In the genomic region with DNA sequence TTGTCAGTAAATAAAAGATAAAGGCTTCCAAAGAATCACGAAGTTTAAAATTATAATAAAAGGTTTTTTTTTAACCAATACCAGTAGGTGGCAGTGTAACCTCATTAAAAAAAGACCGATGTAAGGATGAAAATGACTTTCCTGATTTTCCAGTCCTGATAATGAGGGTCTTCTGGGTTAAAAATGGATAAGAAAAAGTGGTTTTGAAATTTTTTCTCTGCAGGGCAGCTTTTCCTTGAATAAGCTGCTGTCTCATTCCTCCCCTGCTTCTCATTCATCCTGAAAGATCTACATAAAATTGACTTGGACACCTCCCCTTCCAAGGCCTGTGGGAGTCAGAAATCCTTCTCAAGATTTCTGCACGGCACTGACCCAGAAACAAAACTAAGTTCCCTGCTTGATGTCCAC, we compare ENCODE assay signal across 7 cellular contexts. TPM values are rescaled to one million over a fixed set of nuclear protein-coding genes. Genes with fewer than 3 reads are reported as not detected.
A peak's percentile ranks its signal among the peaks of the same experiment; 100 is the strongest.
DNase-seq lines count a peak whose midpoint lies in the region; TF ChIP-seq lines count a peak whose summit lies in the region.

No MANE protein-coding gene starts in this region.

- no peak overlapping the region for H3K27ac ChIP-seq in liver (ENCODE audit: low read depth in 1 of 2, low read length in 2 of 2)

- intact Hi-C loops in posterior cingulate gyrus (cut with DNase I), result no loop called here

- no peak overlapping the region for H3K4me3 ChIP-seq in astrocyte of the spinal cord (ENCODE audit: low read depth, low read length)
- no peak overlapping the region for H3K4me3 ChIP-seq in liver (ENCODE audit: low read depth in 1 of 3, low read length in 3 of 3)

- 12% methylated on average over 3 of the region's 3 CpGs for WGBS in liver

- TF ChIP-seq CTCF in astrocyte of the spinal cord (IDR thresholded peaks at IDR 0.05; ENCODE audit: low read depth, low read length) (peak; percentile 18), liver (IDR thresholded peaks at IDR 0.05; ENCODE audit: low read depth, low read length, missing input control) (no peak)

- H3K4me1 ChIP-seq in liver (ENCODE audit: control insufficient read depth in 4 of 4, insufficient read depth in 4 of 4, low read length in 3 of 4), result no peaks in the 10 kb centered on the region

- TF ChIP-seq RAD21 in liver (IDR thresholded peaks at IDR 0.05), result peak; percentile 65 to 68

- DNase-seq in GM03348 (ENCODE audit: low spot score) (peak; percentile 22), NCI-H1105 treated with DMSO at 0.1 percent for 48 hours (lab: John Stamatoyannopoulos, UW) (peak; percentile 44), astrocyte of the spinal cord (ENCODE audit: low read depth, low spot score) (peak; percentile 70), posterior cingulate gyrus (no peak), GDM1 (lab: John Stamatoyannopoulos, UW) (no peak), mucosa of gallbladder (ENCODE audit: low spot score) (no peak)

- H3K36me3 ChIP-seq in liver (ENCODE audit: control insufficient read depth in 4 of 4, insufficient read depth in 3 of 4, low read depth in 1 of 4, low read length in 3 of 4), result no peaks in the 10 kb centered on the region

- no peak overlapping the region for H3K9ac ChIP-seq in liver (ENCODE audit: low read depth in 1 of 2, low read length in 2 of 2)

- H3K9me3 ChIP-seq in liver (ENCODE audit: control insufficient read depth in 4 of 4, low read length in 3 of 4), result no peaks in the 10 kb centered on the region

- in situ Hi-C loops in astrocyte of the spinal cord (cut with HindIII; ENCODE audit: low sequenced_read_pairs), result no loop called here

- no peaks in the 10 kb centered on the region for H3K27me3 ChIP-seq in liver (ENCODE audit: control insufficient read depth in 4 of 4, insufficient read depth in 4 of 4, low read length in 3 of 4)

TF ChIP-seq in liver, 16 proteins besides CTCF, POLR2A, EP300 and RAD21:
- TF ChIP-seq HNF4G (IDR thresholded peaks at IDR 0.05) (no peak), JUND (IDR thresholded peaks at IDR 0.05) (no peak), RXRA (IDR thresholded peaks at IDR 0.05) (no peak), TAF1 (conservative IDR thresholded peaks at IDR 0.05) (no peak), YY1 (IDR thresholded peaks at IDR 0.05) (no peak), NR2F2 (IDR thresholded peaks at IDR 0.05) (no peak), FOXA1 (IDR thresholded peaks at IDR 0.05) (no peak), GABPA (IDR thresholded peaks at IDR 0.05 in 1 of 2, conservative IDR thresholded peaks at IDR 0.05 in 1 of 2) (no peak), HNF4A (conservative IDR thresholded peaks at IDR 0.05) (no peak), SP1 (IDR thresholded peaks at IDR 0.05) (no peak), EGR1 (IDR thresholded peaks at IDR 0.05; ENCODE audit: low read depth in 2 of 2) (no peak), FOXA2 (IDR thresholded peaks at IDR 0.05) (no peak)
- TF ChIP-seq, protein P1, sequence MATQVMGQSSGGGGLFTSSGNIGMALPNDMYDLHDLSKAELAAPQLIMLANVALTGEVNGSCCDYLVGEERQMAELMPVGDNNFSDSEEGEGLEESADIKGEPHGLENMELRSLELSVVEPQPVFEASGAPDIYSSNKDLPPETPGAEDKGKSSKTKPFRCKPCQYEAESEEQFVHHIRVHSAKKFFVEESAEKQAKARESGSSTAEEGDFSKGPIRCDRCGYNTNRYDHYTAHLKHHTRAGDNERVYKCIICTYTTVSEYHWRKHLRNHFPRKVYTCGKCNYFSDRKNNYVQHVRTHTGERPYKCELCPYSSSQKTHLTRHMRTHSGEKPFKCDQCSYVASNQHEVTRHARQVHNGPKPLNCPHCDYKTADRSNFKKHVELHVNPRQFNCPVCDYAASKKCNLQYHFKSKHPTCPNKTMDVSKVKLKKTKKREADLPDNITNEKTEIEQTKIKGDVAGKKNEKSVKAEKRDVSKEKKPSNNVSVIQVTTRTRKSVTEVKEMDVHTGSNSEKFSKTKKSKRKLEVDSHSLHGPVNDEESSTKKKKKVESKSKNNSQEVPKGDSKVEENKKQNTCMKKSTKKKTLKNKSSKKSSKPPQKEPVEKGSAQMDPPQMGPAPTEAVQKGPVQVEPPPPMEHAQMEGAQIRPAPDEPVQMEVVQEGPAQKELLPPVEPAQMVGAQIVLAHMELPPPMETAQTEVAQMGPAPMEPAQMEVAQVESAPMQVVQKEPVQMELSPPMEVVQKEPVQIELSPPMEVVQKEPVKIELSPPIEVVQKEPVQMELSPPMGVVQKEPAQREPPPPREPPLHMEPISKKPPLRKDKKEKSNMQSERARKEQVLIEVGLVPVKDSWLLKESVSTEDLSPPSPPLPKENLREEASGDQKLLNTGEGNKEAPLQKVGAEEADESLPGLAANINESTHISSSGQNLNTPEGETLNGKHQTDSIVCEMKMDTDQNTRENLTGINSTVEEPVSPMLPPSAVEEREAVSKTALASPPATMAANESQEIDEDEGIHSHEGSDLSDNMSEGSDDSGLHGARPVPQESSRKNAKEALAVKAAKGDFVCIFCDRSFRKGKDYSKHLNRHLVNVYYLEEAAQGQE (IDR thresholded peaks at IDR 0.05), result no peak
- TF ChIP-seq, protein P2, sequence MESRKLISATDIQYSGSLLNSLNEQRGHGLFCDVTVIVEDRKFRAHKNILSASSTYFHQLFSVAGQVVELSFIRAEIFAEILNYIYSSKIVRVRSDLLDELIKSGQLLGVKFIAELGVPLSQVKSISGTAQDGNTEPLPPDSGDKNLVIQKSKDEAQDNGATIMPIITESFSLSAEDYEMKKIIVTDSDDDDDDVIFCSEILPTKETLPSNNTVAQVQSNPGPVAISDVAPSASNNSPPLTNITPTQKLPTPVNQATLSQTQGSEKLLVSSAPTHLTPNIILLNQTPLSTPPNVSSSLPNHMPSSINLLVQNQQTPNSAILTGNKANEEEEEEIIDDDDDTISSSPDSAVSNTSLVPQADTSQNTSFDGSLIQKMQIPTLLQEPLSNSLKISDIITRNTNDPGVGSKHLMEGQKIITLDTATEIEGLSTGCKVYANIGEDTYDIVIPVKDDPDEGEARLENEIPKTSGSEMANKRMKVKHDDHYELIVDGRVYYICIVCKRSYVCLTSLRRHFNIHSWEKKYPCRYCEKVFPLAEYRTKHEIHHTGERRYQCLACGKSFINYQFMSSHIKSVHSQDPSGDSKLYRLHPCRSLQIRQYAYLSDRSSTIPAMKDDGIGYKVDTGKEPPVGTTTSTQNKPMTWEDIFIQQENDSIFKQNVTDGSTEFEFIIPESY (IDR thresholded peaks at IDR 0.05), result no peak
- TF ChIP-seq, protein P3, sequence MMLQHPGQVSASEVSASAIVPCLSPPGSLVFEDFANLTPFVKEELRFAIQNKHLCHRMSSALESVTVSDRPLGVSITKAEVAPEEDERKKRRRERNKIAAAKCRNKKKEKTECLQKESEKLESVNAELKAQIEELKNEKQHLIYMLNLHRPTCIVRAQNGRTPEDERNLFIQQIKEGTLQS (IDR thresholded peaks at IDR 0.05), result no peak
- TF ChIP-seq, protein P4, sequence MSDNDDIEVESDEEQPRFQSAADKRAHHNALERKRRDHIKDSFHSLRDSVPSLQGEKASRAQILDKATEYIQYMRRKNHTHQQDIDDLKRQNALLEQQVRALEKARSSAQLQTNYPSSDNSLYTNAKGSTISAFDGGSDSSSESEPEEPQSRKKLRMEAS (IDR thresholded peaks at IDR 0.05), result no peak

RNA-seq across cellular contexts. Expression of a gene that starts 58.9 kb away (rescaled TPM):
- total RNA-seq in liver (10 to 100 TPM in 1 of 2 donors, 1 to 10 TPM in 1; 7.1 to 11.4 TPM), mucosa of gallbladder (10.6 TPM)
- polyA plus RNA-seq in liver, result 1 to 10 TPM; 3.3 to 5.1 TPM

Comparison
In these comparisons a context has a peak if more than half of its experiments do, and no peak if none do; other contexts are left out.
1. DNase-seq: peak in GM03348 (single experiment), NCI-H1105 treated with DMSO at 0.1 percent for 48 hours (single experiment) and astrocyte of the spinal cord (single experiment); none in posterior cingulate gyrus (0 of 10), GDM1 (single experiment) and mucosa of gallbladder (single experiment).